17 cellular contexts compared by ENCODE assay signal in genomic region chr9:107221321-107221720, GRCh38.
"Had no signal": no experiment of that assay in that cellular context is flagged by ENCODE, and none has a peak within 500 bp of the region (broad histone marks: within the 10 kb centered on the region; RNA-seq: fewer than 3 reads in every experiment).

No MANE protein-coding gene starts in this region.

- H3K9me3 Mint-ChIP-seq: activated B cell treated with CpG ODN at 0.5 μM for 24 hours; activated CD4-positive, alpha-beta T cell treated with anti-CD3 and anti-CD28 coated beads, Interleukin-2, amount 10 ng/mL, durations not matched to agents 7 days and 5 days; activated naive CD4-positive, alpha-beta T cell treated with anti-CD3 and anti-CD28 coated beads for 36 hours; dendritic cell treated with granulocyte-macrophage colony-stimulating factor and Interleukin-4, amounts not matched to agents 40 ng/mL and 50 ng/mL, for 4 days; T-helper 1 cell treated with Interleukin-12 subunit alpha and Interleukin-12 subunit beta and Interleukin-4 antibody, amounts not matched to agents 30 μg/mL and 1 μg/mL, for 36 hours had no signal

- H3K27ac Mint-ChIP-seq: activated B cell treated with CpG ODN at 0.5 μM for 24 hours; activated CD4-positive, alpha-beta T cell treated with anti-CD3 and anti-CD28 coated beads, Interleukin-2, amount 10 ng/mL, durations not matched to agents 7 days and 5 days; activated naive CD4-positive, alpha-beta T cell treated with anti-CD3 and anti-CD28 coated beads for 36 hours; dendritic cell treated with granulocyte-macrophage colony-stimulating factor and Interleukin-4, amounts not matched to agents 40 ng/mL and 50 ng/mL, for 4 days; naive thymus-derived CD4-positive, alpha-beta T cell; stimulated activated naive CD8-positive, alpha-beta T cell treated with anti-CD3 and anti-CD28 coated beads, Interleukin-15, amount 100 ng/mL, for 72 hours; T-helper 1 cell treated with Interleukin-12 subunit alpha and Interleukin-12 subunit beta and Interleukin-4 antibody, amounts not matched to agents 30 μg/mL and 1 μg/mL, for 36 hours had no signal

- H3K36me3 Mint-ChIP-seq: naive thymus-derived CD4-positive, alpha-beta T cell had no signal

- H3K9me3 ChIP-seq: ovary, testis had no signal

- ATAC-seq: esophagus mucosa; naive thymus-derived CD4-positive, alpha-beta T cell; stimulated activated naive CD8-positive, alpha-beta T cell treated with anti-CD3 and anti-CD28 coated beads, Interleukin-15, amount 100 ng/mL, for 72 hours had no signal

- H3K36me3 ChIP-seq: brain microvascular endothelial cell, ovary had no signal

- H3K4me1 Mint-ChIP-seq: activated CD4-positive, alpha-beta T cell treated with anti-CD3 and anti-CD28 coated beads, Interleukin-2, amount 10 ng/mL, durations not matched to agents 7 days and 5 days; naive thymus-derived CD4-positive, alpha-beta T cell had no signal

- H3K4me1 ChIP-seq: testis had no signal

- DNase-seq: activated B cell treated with CpG ODN at 0.5 μM for 24 hours; activated CD4-positive, alpha-beta T cell treated with anti-CD3 and anti-CD28 coated beads, Interleukin-2, amount 10 ng/mL, durations not matched to agents 7 days and 5 days; activated CD8-positive, alpha-beta memory T cell treated with anti-CD3 and anti-CD28 coated beads for 24 hours; activated naive CD4-positive, alpha-beta T cell treated with anti-CD3 and anti-CD28 coated beads for 36 hours; amniotic stem cell; foreskin melanocyte; head of caudate nucleus; naive thymus-derived CD4-positive, alpha-beta T cell; ovary; stimulated activated CD4-positive, alpha-beta T cell treated with anti-CD3 and anti-CD28 coated beads, Interleukin-15, amount 100 ng/mL, for 24 hours; stimulated activated CD4-positive, alpha-beta T cell treated with anti-CD3 and anti-CD28 coated beads, Interleukin-4, amount 100 ng/mL, for 4 hours; stimulated activated naive CD8-positive, alpha-beta T cell treated with anti-CD3 and anti-CD28 coated beads, Interleukin-15, amount 100 ng/mL, for 72 hours; testis had no signal

- H3K27ac ChIP-seq: ovary, testis had no signal

- H3K4me3 Mint-ChIP-seq: activated B cell treated with CpG ODN at 0.5 μM for 24 hours; activated CD4-positive, alpha-beta T cell treated with anti-CD3 and anti-CD28 coated beads, Interleukin-2, amount 10 ng/mL, durations not matched to agents 7 days and 5 days; activated naive CD4-positive, alpha-beta T cell treated with anti-CD3 and anti-CD28 coated beads for 36 hours; dendritic cell treated with granulocyte-macrophage colony-stimulating factor and Interleukin-4, amounts not matched to agents 40 ng/mL and 50 ng/mL, for 4 days; naive thymus-derived CD4-positive, alpha-beta T cell; stimulated activated naive CD8-positive, alpha-beta T cell treated with anti-CD3 and anti-CD28 coated beads, Interleukin-15, amount 100 ng/mL, for 72 hours; T-helper 1 cell treated with Interleukin-12 subunit alpha and Interleukin-12 subunit beta and Interleukin-4 antibody, amounts not matched to agents 30 μg/mL and 1 μg/mL, for 36 hours had no signal

- H3K27me3 ChIP-seq: brain microvascular endothelial cell, ovary, testis had no signal

- H3K4me3 ChIP-seq: ovary, testis had no signal
